12 cellular contexts compared by ENCODE assay signal in genomic region chr18:35661483-35662146, GRCh38.
DNase-seq lines count a peak whose midpoint lies in the region; ATAC-seq and TF ChIP-seq lines count a peak whose summit lies in the region.
"Had no signal": no experiment of that assay in that cellular context is flagged by ENCODE, and none has a peak within 500 bp of the region (broad histone marks: within the 10 kb centered on the region; RNA-seq: fewer than 3 reads in every experiment).

No MANE protein-coding gene starts in this region.

- no peak overlapping the region for H3K27ac ChIP-seq in VCaP
- H3K27ac ChIP-seq: stomach had no signal

- DNase-seq in G401 (ENCODE audit: low spot score) (peak; percentile 29), KBM-7 (peak; percentile 6), midbrain (lab: John Stamatoyannopoulos, UW) (peak; percentile 15)
- no peak for DNase-seq in activated CD8-positive, alpha-beta T cell treated with anti-CD3 and anti-CD28 coated beads for 36 hours
- no peak for DNase-seq in stimulated activated CD4-positive, alpha-beta T cell treated with anti-CD3 and anti-CD28 coated beads, Interleukin-12 subunit alpha, Interleukin-12 subunit beta, amount 100 ng/mL, for 4 hours
- DNase-seq: activated T-cell treated with anti-CD3 and anti-CD28 coated beads for 4 hours, kidney, stomach had no signal

- H3K4me3 Mint-ChIP-seq in activated CD8-positive, alpha-beta T cell treated with anti-CD3 and anti-CD28 coated beads for 36 hours, result no peak overlapping the region
- H3K4me3 Mint-ChIP-seq: dendritic cell treated with granulocyte-macrophage colony-stimulating factor and Interleukin-4, amounts not matched to agents 40 ng/mL and 50 ng/mL, for 4 days had no signal

- POLR2A ChIA-PET in activated CD8-positive, alpha-beta T cell treated with anti-CD3 and anti-CD28 coated beads for 36 hours (lab: Charles Lee), result interaction anchor here (1.1 kb wide), 1 partner anchor 195 kb away, joined by 3 read pairs; no protein-coding TSS in a partner anchor

- TF ChIP-seq CTCF in VCaP (conservative IDR thresholded peaks at IDR 0.05), result peak; percentile 68
- TF ChIP-seq CTCF in activated CD8-positive, alpha-beta T cell treated with anti-CD3 and anti-CD28 coated beads for 36 hours (IDR thresholded peaks at IDR 0.05), result no peak

- H3K9me3 Mint-ChIP-seq in activated CD8-positive, alpha-beta T cell treated with anti-CD3 and anti-CD28 coated beads for 36 hours, result no peaks in the 10 kb centered on the region
- H3K9me3 Mint-ChIP-seq: dendritic cell treated with granulocyte-macrophage colony-stimulating factor and Interleukin-4, amounts not matched to agents 40 ng/mL and 50 ng/mL, for 4 days had no signal

- H3K27me3 Mint-ChIP-seq in activated CD8-positive, alpha-beta T cell treated with anti-CD3 and anti-CD28 coated beads for 36 hours, result no peaks in the 10 kb centered on the region
- H3K27me3 Mint-ChIP-seq: dendritic cell treated with granulocyte-macrophage colony-stimulating factor and Interleukin-4, amounts not matched to agents 40 ng/mL and 50 ng/mL, for 4 days had no signal

- CTCF ChIA-PET in activated CD8-positive, alpha-beta T cell treated with anti-CD3 and anti-CD28 coated beads for 36 hours (lab: Charles Lee), result interaction anchor here (1.0 to 1.1 kb wide), 3 partner anchors 10 to 276 kb away, joined by 3 to 4 read pairs (median 3); no protein-coding TSS in a partner anchor

- intact Hi-C loops in activated CD8-positive, alpha-beta T cell treated with anti-CD3 and anti-CD28 coated beads for 36 hours (cut with micrococcal nuclease), result no loop called here

- in situ Hi-C loops in G401 (cut with HindIII; ENCODE audit: low sequenced_read_pairs), result no loop called here
- in situ Hi-C loops in KBM-7 (cut with MboI; ENCODE audit: low pct_unique_long_range_greater_than_20kb, low sequenced_read_pairs), result no loop called here

- H3K36me3 Mint-ChIP-seq in activated CD8-positive, alpha-beta T cell treated with anti-CD3 and anti-CD28 coated beads for 36 hours (ENCODE audit: low read depth), result peaks cover 32% of the 10 kb centered on the region

- H3K4me1 Mint-ChIP-seq in activated CD8-positive, alpha-beta T cell treated with anti-CD3 and anti-CD28 coated beads for 36 hours (ENCODE audit: low read depth), result no peaks in the 10 kb centered on the region

- H3K27ac Mint-ChIP-seq in activated CD8-positive, alpha-beta T cell treated with anti-CD3 and anti-CD28 coated beads for 36 hours, result no peak overlapping the region
- H3K27ac Mint-ChIP-seq: dendritic cell treated with granulocyte-macrophage colony-stimulating factor and Interleukin-4, amounts not matched to agents 40 ng/mL and 50 ng/mL, for 4 days had no signal

- ATAC-seq in activated CD8-positive, alpha-beta T cell treated with anti-CD3 and anti-CD28 coated beads for 36 hours, result no peak
- ATAC-seq in GM21367 (IDR thresholded peaks at IDR 0.05; ENCODE audit: unreplicated experiment), result no peak
- no peak for ATAC-seq in HG02840 (IDR thresholded peaks at IDR 0.05; ENCODE audit: low FRiP score, unreplicated experiment)

Comparison
In these comparisons a context has a peak if more than half of its experiments do, and no peak if none do; other contexts are left out.
1. DNase-seq: peak in G401 (single experiment), KBM-7 (single experiment) and midbrain (single experiment); none in activated CD8-positive, alpha-beta T cell treated with anti-CD3 and anti-CD28 coated beads for 36 hours (single experiment) and stimulated activated CD4-positive, alpha-beta T cell treated with anti-CD3 and anti-CD28 coated beads, Interleukin-12 subunit alpha, Interleukin-12 subunit beta, amount 100 ng/mL, for 4 hours (single experiment).